In the genomic region with DNA sequence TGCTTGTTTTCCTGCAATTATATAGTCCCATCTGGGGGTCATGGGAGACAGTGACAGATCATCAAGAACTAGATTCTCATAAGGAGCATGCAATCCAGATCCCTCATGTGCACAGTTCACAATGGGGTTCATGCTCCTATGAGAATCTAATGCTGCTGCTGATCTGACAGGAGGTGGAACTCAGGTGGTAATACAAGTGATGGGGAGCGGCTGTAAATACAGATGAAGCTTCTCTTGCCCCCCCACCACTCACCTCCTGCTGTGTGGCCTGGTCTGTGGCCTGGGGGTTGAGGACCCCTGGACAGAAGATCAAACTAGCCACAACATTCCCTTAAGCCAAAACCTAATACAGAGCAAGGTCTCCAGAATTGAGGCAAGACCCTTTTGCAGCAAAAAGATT, we compare ENCODE assay signal across 36 cellular contexts.
"Had no signal": no experiment of that assay in that cellular context is flagged by ENCODE, and none has a peak within 500 bp of the region (broad histone marks: within the 10 kb centered on the region; RNA-seq: fewer than 3 reads in every experiment).

No MANE protein-coding gene starts in this region.

- H3K36me3 Mint-ChIP-seq: activated naive CD4-positive, alpha-beta T cell treated with anti-CD3 and anti-CD28 coated beads, Interleukin-2, amount 10 ng/mL, durations not matched to agents 7 days and 5 days; activated naive CD4-positive, alpha-beta T cell treated with anti-CD3 and anti-CD28 coated beads, Interleukin-2, amount 50 U/mL, for 24 hours; activated naive CD4-positive, alpha-beta T cell treated with anti-CD3 and anti-CD28 coated beads, Interleukin-2, amount 50 U/mL, for 72 hours; activated naive CD8-positive, alpha-beta T cell; activated naive CD8-positive, alpha-beta T cell treated with anti-CD3 and anti-CD28 coated beads for 36 hours; activated naive CD8-positive, alpha-beta T cell treated with anti-CD3 and anti-CD28 coated beads, Interleukin-2, amount 10 ng/mL, durations not matched to agents 7 days and 5 days had no signal

- H3K4me1 ChIP-seq: adrenal gland, ascending aorta, body of pancreas, breast epithelium had no signal

- ATAC-seq: activated naive CD4-positive, alpha-beta T cell treated with anti-CD3 and anti-CD28 coated beads, Interleukin-2, amount 50 U/mL, for 72 hours; activated naive CD8-positive, alpha-beta T cell treated with anti-CD3 and anti-CD28 coated beads, Interleukin-2, amount 50 U/mL, for 24 hours; activated T-cell treated with anti-CD3 and anti-CD28 coated beads, Interleukin-2, amount 50 U/mL, for 4 hours; activated T-cell treated with anti-CD3 and anti-CD28 coated beads, Interleukin-2, amount 50 U/mL, for 72 hours; activated T-helper 17 cell treated with anti-CD3 and anti-CD28 coated beads, Interleukin-2, amount 50 U/mL, for 72 hours; body of pancreas had no signal

- H3K9me3 ChIP-seq: adrenal gland, ascending aorta, body of pancreas, breast epithelium had no signal

- H3K4me3 Mint-ChIP-seq: activated naive CD4-positive, alpha-beta T cell treated with anti-CD3 and anti-CD28 coated beads for 36 hours; activated naive CD4-positive, alpha-beta T cell treated with anti-CD3 and anti-CD28 coated beads, Interleukin-2, amount 10 ng/mL, durations not matched to agents 7 days and 5 days; activated naive CD4-positive, alpha-beta T cell treated with anti-CD3 and anti-CD28 coated beads, Interleukin-2, amount 50 U/mL, for 24 hours; activated naive CD8-positive, alpha-beta T cell; activated naive CD8-positive, alpha-beta T cell treated with anti-CD3 and anti-CD28 coated beads for 36 hours; activated naive CD8-positive, alpha-beta T cell treated with anti-CD3 and anti-CD28 coated beads, Interleukin-2, amount 10 ng/mL, durations not matched to agents 7 days and 5 days; activated naive CD8-positive, alpha-beta T cell treated with anti-CD3 and anti-CD28 coated beads, Interleukin-2, amount 50 U/mL, for 24 hours; activated T-cell treated with anti-CD3 and anti-CD28 coated beads, Interleukin-2, amount 50 U/mL, for 4 hours; activated T-cell treated with anti-CD3 and anti-CD28 coated beads, Interleukin-2, amount 50 U/mL, for 72 hours; activated T-helper 1 cell treated with anti-CD3 and anti-CD28 coated beads, Interleukin-12 subunit alpha, Interleukin-12 subunit beta, Interleukin-2, Interleukin-4 antibody, amounts not matched to agents 30 ng/mL and 10 ng/mL and 1 ng/mL, durations not matched to agents 14 hours and 24 hours and 36 hours; activated T-helper 17 cell treated with anti-CD3 and anti-CD28 coated beads, Interleukin-2, amount 50 U/mL, for 72 hours; brain; central memory CD8-positive, alpha-beta T cell had no signal

- H3K27me3 ChIP-seq: adrenal gland, ascending aorta, body of pancreas, brain microvascular endothelial cell, breast epithelium, cardiac muscle cell had no signal

- H3K4me1 Mint-ChIP-seq: activated naive CD4-positive, alpha-beta T cell treated with anti-CD3 and anti-CD28 coated beads, Interleukin-2, amount 10 ng/mL, durations not matched to agents 7 days and 5 days; activated naive CD4-positive, alpha-beta T cell treated with anti-CD3 and anti-CD28 coated beads, Interleukin-2, amount 50 U/mL, for 24 hours; activated naive CD8-positive, alpha-beta T cell treated with anti-CD3 and anti-CD28 coated beads for 36 hours; activated naive CD8-positive, alpha-beta T cell treated with anti-CD3 and anti-CD28 coated beads, Interleukin-2, amount 10 ng/mL, durations not matched to agents 7 days and 5 days; activated naive CD8-positive, alpha-beta T cell treated with anti-CD3 and anti-CD28 coated beads, Interleukin-2, amount 50 U/mL, for 24 hours; activated T-helper 17 cell treated with anti-CD3 and anti-CD28 coated beads, Interleukin-2, amount 50 U/mL, for 72 hours; central memory CD8-positive, alpha-beta T cell had no signal

- H3K9me3 Mint-ChIP-seq: activated naive CD4-positive, alpha-beta T cell treated with anti-CD3 and anti-CD28 coated beads for 36 hours; activated naive CD4-positive, alpha-beta T cell treated with anti-CD3 and anti-CD28 coated beads, Interleukin-2, amount 10 ng/mL, durations not matched to agents 7 days and 5 days; activated naive CD4-positive, alpha-beta T cell treated with anti-CD3 and anti-CD28 coated beads, Interleukin-2, amount 50 U/mL, for 24 hours; activated naive CD4-positive, alpha-beta T cell treated with anti-CD3 and anti-CD28 coated beads, Interleukin-2, amount 50 U/mL, for 72 hours; activated naive CD8-positive, alpha-beta T cell treated with anti-CD3 and anti-CD28 coated beads for 36 hours; activated naive CD8-positive, alpha-beta T cell treated with anti-CD3 and anti-CD28 coated beads, Interleukin-2, amount 10 ng/mL, durations not matched to agents 7 days and 5 days; activated naive CD8-positive, alpha-beta T cell treated with anti-CD3 and anti-CD28 coated beads, Interleukin-2, amount 50 U/mL, for 24 hours; activated T-cell treated with anti-CD3 and anti-CD28 coated beads, Interleukin-2, amount 50 U/mL, for 4 hours; activated T-cell treated with anti-CD3 and anti-CD28 coated beads, Interleukin-2, amount 50 U/mL, for 72 hours; activated T-helper 1 cell treated with anti-CD3 and anti-CD28 coated beads, Interleukin-12 subunit alpha, Interleukin-12 subunit beta, Interleukin-2, Interleukin-4 antibody, amounts not matched to agents 30 ng/mL and 10 ng/mL and 1 ng/mL, durations not matched to agents 14 hours and 24 hours and 36 hours; activated T-helper 17 cell treated with anti-CD3 and anti-CD28 coated beads, Interleukin-2, amount 50 U/mL, for 72 hours; activated T-helper 2 cell treated with anti-CD3 and anti-CD28 coated beads, Interferon-gamma antibody, Interleukin-2, Interleukin-4, amounts not matched to agents 10 μg/mL and 5 μg/mL and 100 μg/mL, durations not matched to agents 14 hours and 24 hours and 36 hours; brain; central memory CD8-positive, alpha-beta T cell had no signal

- H3K27ac Mint-ChIP-seq: activated naive CD4-positive, alpha-beta T cell treated with anti-CD3 and anti-CD28 coated beads for 36 hours; activated naive CD4-positive, alpha-beta T cell treated with anti-CD3 and anti-CD28 coated beads, Interleukin-2, amount 10 ng/mL, durations not matched to agents 7 days and 5 days; activated naive CD4-positive, alpha-beta T cell treated with anti-CD3 and anti-CD28 coated beads, Interleukin-2, amount 50 U/mL, for 24 hours; activated naive CD4-positive, alpha-beta T cell treated with anti-CD3 and anti-CD28 coated beads, Interleukin-2, amount 50 U/mL, for 72 hours; activated naive CD8-positive, alpha-beta T cell; activated naive CD8-positive, alpha-beta T cell treated with anti-CD3 and anti-CD28 coated beads for 36 hours; activated naive CD8-positive, alpha-beta T cell treated with anti-CD3 and anti-CD28 coated beads, Interleukin-2, amount 10 ng/mL, durations not matched to agents 7 days and 5 days; activated naive CD8-positive, alpha-beta T cell treated with anti-CD3 and anti-CD28 coated beads, Interleukin-2, amount 50 U/mL, for 24 hours; activated T-cell treated with anti-CD3 and anti-CD28 coated beads, Interleukin-2, amount 50 U/mL, for 72 hours; activated T-helper 1 cell treated with anti-CD3 and anti-CD28 coated beads, Interleukin-12 subunit alpha, Interleukin-12 subunit beta, Interleukin-2, Interleukin-4 antibody, amounts not matched to agents 30 ng/mL and 10 ng/mL and 1 ng/mL, durations not matched to agents 14 hours and 24 hours and 36 hours; activated T-helper 17 cell treated with anti-CD3 and anti-CD28 coated beads, Interleukin-2, amount 50 U/mL, for 72 hours; activated T-helper 2 cell treated with anti-CD3 and anti-CD28 coated beads, Interferon-gamma antibody, Interleukin-2, Interleukin-4, amounts not matched to agents 10 μg/mL and 5 μg/mL and 100 μg/mL, durations not matched to agents 14 hours and 24 hours and 36 hours; brain had no signal

- H3K4me3 ChIP-seq: adrenal gland, ascending aorta, body of pancreas, breast epithelium, cardiac muscle cell had no signal

- H3K36me3 ChIP-seq: adrenal gland, ascending aorta, brain microvascular endothelial cell, breast epithelium, cardiac muscle cell had no signal

- H3K27ac ChIP-seq: adrenal gland, ascending aorta, body of pancreas, brain microvascular endothelial cell, breast epithelium, cardiac muscle cell had no signal

- H3K27me3 Mint-ChIP-seq: activated naive CD8-positive, alpha-beta T cell; brain had no signal

- DNase-seq: activated effector memory CD4-positive, alpha-beta T cell treated with anti-CD3 and anti-CD28 coated beads, Interleukin-2, amount 50 U/mL, for 16 hours; activated effector memory CD4-positive, alpha-beta T cell treated with Interleukin-2 at 50 U/mL for 16 hours; activated gamma-delta T cell; activated gamma-delta T cell treated with Interleukin-2 at 50 U/mL for 16 hours; activated naive CD4-positive, alpha-beta T cell; activated naive CD4-positive, alpha-beta T cell treated with anti-CD3 and anti-CD28 coated beads for 36 hours; activated naive CD4-positive, alpha-beta T cell treated with anti-CD3 and anti-CD28 coated beads, Interleukin-2, amount 10 ng/mL, durations not matched to agents 7 days and 5 days; activated naive CD4-positive, alpha-beta T cell treated with anti-CD3 and anti-CD28 coated beads, Interleukin-2, amount 50 U/mL, for 16 hours; activated naive CD4-positive, alpha-beta T cell treated with Interleukin-2 at 50 U/mL for 16 hours; activated naive CD8-positive, alpha-beta T cell treated with anti-CD3 and anti-CD28 coated beads for 36 hours; activated naive CD8-positive, alpha-beta T cell treated with anti-CD3 and anti-CD28 coated beads, Interleukin-2, amount 10 ng/mL, durations not matched to agents 7 days and 5 days; activated naive CD8-positive, alpha-beta T cell treated with anti-CD3 and anti-CD28 coated beads, Interleukin-2, amount 50 U/mL, for 24 hours; activated T-cell treated with anti-CD3 and anti-CD28 coated beads, Interleukin-2, amount 50 U/mL, for 4 hours; activated T-cell treated with anti-CD3 and anti-CD28 coated beads, Interleukin-2, amount 50 U/mL, for 48 hours; activated T-cell treated with anti-CD3 and anti-CD28 coated beads, Interleukin-2, amount 50 U/mL, for 72 hours; adrenal gland; amniotic stem cell; amygdala; anterior cingulate cortex; aorta; body of pancreas; brain microvascular endothelial cell; caudate nucleus; central memory CD4-positive, alpha-beta T cell; cerebellar nuclear complex had no signal
